12 cellular contexts compared by ENCODE assay signal in genomic region chr14:99055816-99056215, GRCh38.
DNase-seq lines count a peak whose midpoint lies in the region; ATAC-seq and TF ChIP-seq lines count a peak whose summit lies in the region.
"Had no signal": no experiment of that assay in that cellular context is flagged by ENCODE, and none has a peak within 500 bp of the region (broad histone marks: within the 10 kb centered on the region; RNA-seq: fewer than 3 reads in every experiment).

No MANE protein-coding gene starts in this region.

- H3K36me3 Mint-ChIP-seq in CD8-positive, alpha-beta T cell: no peaks in the 10 kb centered on the region
- peaks cover 16% of the 10 kb centered on the region for H3K36me3 Mint-ChIP-seq in activated naive CD8-positive, alpha-beta T cell
- H3K36me3 Mint-ChIP-seq: IgD-negative memory B cell had no signal

- no peak overlapping the region for H3K4me3 ChIP-seq in CD8-positive, alpha-beta T cell (ENCODE audit: low read depth, low read length)
- H3K4me3 ChIP-seq in left ventricle myocardium inferior: no peak overlapping the region
- H3K4me3 ChIP-seq: cardiac muscle cell had no signal

- H3K27ac Mint-ChIP-seq in CD8-positive, alpha-beta T cell: peak overlapping the region; percentile 68
- H3K27ac Mint-ChIP-seq in activated naive CD8-positive, alpha-beta T cell: peak overlapping the region; percentile 55
- H3K27ac Mint-ChIP-seq: B cell had no signal

- peaks cover 23% of the 10 kb centered on the region for H3K4me1 ChIP-seq in CD8-positive, alpha-beta T cell (ENCODE audit: insufficient read depth, low read length)
- H3K4me1 ChIP-seq in left ventricle myocardium inferior: no peaks in the 10 kb centered on the region

- peak; percentile 92 for ATAC-seq in CD8-positive, alpha-beta T cell

- no peaks in the 10 kb centered on the region for H3K9me3 ChIP-seq in CD8-positive, alpha-beta T cell (ENCODE audit: low read length)
- peaks cover 35% of the 10 kb centered on the region for H3K9me3 ChIP-seq in left ventricle myocardium inferior (replicated peaks)

- no peaks in the 10 kb centered on the region for H3K36me3 ChIP-seq in CD8-positive, alpha-beta T cell (ENCODE audit: insufficient read depth, low read length)
- no peaks in the 10 kb centered on the region for H3K36me3 ChIP-seq in left ventricle myocardium inferior
- H3K36me3 ChIP-seq: cardiac muscle cell had no signal

- CTCF ChIA-PET in CD8-positive, alpha-beta T cell (lab: Charles Lee): interaction anchor here (0.7 to 1.3 kb wide), 2 partner anchors 210 to 317 kb away, joined by 3 read pairs; no protein-coding TSS in a partner anchor

- H3K9me3 Mint-ChIP-seq in CD8-positive, alpha-beta T cell: peaks cover 17% of the 10 kb centered on the region
- H3K9me3 Mint-ChIP-seq in activated naive CD8-positive, alpha-beta T cell (ENCODE audit: low read depth): peaks cover 17% of the 10 kb centered on the region

- intact Hi-C loops in CD8-positive, alpha-beta T cell (cut with DNase I, micrococcal nuclease): loop anchor here (5.0 to 10.0 kb wide), 2 partner anchors 209 to 216 kb away; partner anchors contain the start of gene BCL11B (in 1 of the 2)
- intact Hi-C loops in left ventricle myocardium inferior (cut with micrococcal nuclease): no loop called here

- POLR2A ChIA-PET in CD8-positive, alpha-beta T cell (lab: Charles Lee): interaction anchor here (0.6 to 1.3 kb wide), 3 partner anchors 41 to 1078 kb away, joined by 3 read pairs; no protein-coding TSS in a partner anchor

- no peaks in the 10 kb centered on the region for H3K27me3 ChIP-seq in CD8-positive, alpha-beta T cell (ENCODE audit: insufficient read depth, low read length)
- peaks cover 2% of the 10 kb centered on the region for H3K27me3 ChIP-seq in left ventricle myocardium inferior (ENCODE audit: low read depth)
- H3K27me3 ChIP-seq: cardiac muscle cell had no signal

- peaks cover 32% of the 10 kb centered on the region for H3K4me1 Mint-ChIP-seq in CD8-positive, alpha-beta T cell (ENCODE audit: low read depth)
- H3K4me1 Mint-ChIP-seq in activated naive CD8-positive, alpha-beta T cell (ENCODE audit: low read depth): peaks cover 25% of the 10 kb centered on the region
- H3K4me1 Mint-ChIP-seq: B cell had no signal

- TF ChIP-seq CTCF in CD8-positive, alpha-beta T cell (IDR thresholded peaks at IDR 0.05): no peak
- TF ChIP-seq CTCF in left ventricle myocardium inferior (IDR thresholded peaks at IDR 0.05; ENCODE audit: borderline replicate concordance) (no peak), GM10266 (IDR thresholded peaks at IDR 0.05; ENCODE audit: control insufficient read depth, insufficient read depth, low read depth, missing control alignments) (no peak)

- H3K27me3 Mint-ChIP-seq in CD8-positive, alpha-beta T cell (ENCODE audit: low read depth): no peaks in the 10 kb centered on the region
- no peaks in the 10 kb centered on the region for H3K27me3 Mint-ChIP-seq in activated naive CD8-positive, alpha-beta T cell
- H3K27me3 Mint-ChIP-seq: B cell, IgD-negative memory B cell had no signal

- no peak overlapping the region for H3K27ac ChIP-seq in CD8-positive, alpha-beta T cell (ENCODE audit: low read depth, low read length)
- H3K27ac ChIP-seq in left ventricle myocardium inferior (replicated peaks): no peak overlapping the region
- H3K27ac ChIP-seq: cardiac muscle cell had no signal

- H3K4me3 Mint-ChIP-seq in CD8-positive, alpha-beta T cell: peak overlapping the region; percentile 7
- H3K4me3 Mint-ChIP-seq in activated naive CD8-positive, alpha-beta T cell: peak overlapping the region; percentile 7
- H3K4me3 Mint-ChIP-seq: B cell had no signal

- DNase-seq in CD8-positive, alpha-beta T cell: peak; percentile 34 to 86 (median 53)
- peak; percentile 20 to 25 for DNase-seq in activated CD4-positive, alpha-beta T cell treated with anti-CD3 and anti-CD28 coated beads, Interleukin-2, amount 50 U/mL, for 48 hours
- DNase-seq in stimulated activated CD4-positive, alpha-beta T cell treated with anti-CD3 and anti-CD28 coated beads, Interleukin-4, amount 100 ng/mL, for 24 hours: peak; percentile 22
- DNase-seq in SKM-1 (lab: John Stamatoyannopoulos, UW; ENCODE audit: unreplicated experiment) (no peak), left ventricle myocardium inferior (no peak), NCI-H2171 (lab: John Stamatoyannopoulos, UW) (no peak), GM10266 (ENCODE audit: extremely low spot score) (no peak)
- DNase-seq: posterior cingulate gyrus had no signal

Comparison
In these comparisons a context has a peak if more than half of its experiments do, and no peak if none do; other contexts are left out.
1. DNase-seq: peak in CD8-positive, alpha-beta T cell (7 of 7), activated CD4-positive, alpha-beta T cell treated with anti-CD3 and anti-CD28 coated beads, Interleukin-2, amount 50 U/mL, for 48 hours (2 of 2) and stimulated activated CD4-positive, alpha-beta T cell treated with anti-CD3 and anti-CD28 coated beads, Interleukin-4, amount 100 ng/mL, for 24 hours (single experiment); none in SKM-1 (single experiment), left ventricle myocardium inferior (single experiment), NCI-H2171 (single experiment) and GM10266 (single experiment).